In the genomic region with DNA sequence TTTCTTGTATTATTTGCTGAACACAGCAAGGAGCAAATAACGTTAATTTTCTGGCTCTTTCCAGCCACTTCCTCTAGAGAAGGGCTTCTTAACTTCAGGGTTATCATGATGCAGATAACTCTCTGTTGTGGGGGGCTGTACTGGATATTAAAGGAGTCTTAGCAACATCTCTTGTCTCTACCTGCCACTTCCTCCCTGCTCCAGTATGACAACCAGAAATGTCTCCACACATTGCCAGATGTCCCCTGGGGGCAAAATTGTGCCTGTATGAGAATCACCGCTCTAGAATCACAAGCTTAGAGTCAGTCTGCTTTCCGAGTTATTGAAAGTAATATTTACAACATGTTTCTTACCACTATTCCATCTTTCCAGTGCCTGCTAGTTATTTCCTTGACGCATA, we compare ENCODE assay signal across 24 cellular contexts.
"Had no signal": no experiment of that assay in that cellular context is flagged by ENCODE, and none has a peak within 500 bp of the region (broad histone marks: within the 10 kb centered on the region; RNA-seq: fewer than 3 reads in every experiment).

No MANE protein-coding gene starts in this region.

- DNase-seq: cortex of kidney; dorsolateral prefrontal cortex; effector CD8-positive, alpha-beta T cell; immature natural killer cell; left colon; left ventricle myocardium superior; mesenchymal stem cell; midbrain; naive B cell; occipital lobe; pancreas; right cardiac atrium; small intestine; stimulated activated CD4-positive, alpha-beta T cell treated with anti-CD3 and anti-CD28 coated beads, Interleukin-12 subunit alpha, Interleukin-12 subunit beta, amount 100 ng/mL, for 4 hours; stimulated activated naive CD4-positive, alpha-beta T cell; stomach; substantia nigra; transverse colon had no signal

- H3K27ac Mint-ChIP-seq: immature natural killer cell, nephron, progenitor cell of endocrine pancreas had no signal

- ATAC-seq: gastroesophageal sphincter, left colon, left ventricle myocardium superior, pancreas, right cardiac atrium had no signal

- H3K27me3 Mint-ChIP-seq: naive B cell, progenitor cell of endocrine pancreas had no signal

- H3K36me3 Mint-ChIP-seq: immature natural killer cell, naive B cell had no signal

- H3K4me3 ChIP-seq: dorsolateral prefrontal cortex, esophagus muscularis mucosa, gastroesophageal sphincter, lung, pancreas, stomach, thoracic aorta, transverse colon had no signal

- H3K9me3 ChIP-seq: esophagus muscularis mucosa, gastroesophageal sphincter, pancreas, stomach, thoracic aorta, transverse colon had no signal

- H3K4me3 Mint-ChIP-seq: immature natural killer cell, naive B cell, nephron had no signal

- H3K4me1 ChIP-seq: pancreas had no signal

- H3K27me3 ChIP-seq: dorsolateral prefrontal cortex, esophagus muscularis mucosa, gastroesophageal sphincter, pancreas, stomach, transverse colon had no signal

- H3K36me3 ChIP-seq: esophagus muscularis mucosa, gastroesophageal sphincter, pancreas, stomach, thoracic aorta, transverse colon had no signal

- H3K9me3 Mint-ChIP-seq: immature natural killer cell, naive B cell had no signal
